1 cellular context compared by ENCODE assay signal in the genomic region with DNA sequence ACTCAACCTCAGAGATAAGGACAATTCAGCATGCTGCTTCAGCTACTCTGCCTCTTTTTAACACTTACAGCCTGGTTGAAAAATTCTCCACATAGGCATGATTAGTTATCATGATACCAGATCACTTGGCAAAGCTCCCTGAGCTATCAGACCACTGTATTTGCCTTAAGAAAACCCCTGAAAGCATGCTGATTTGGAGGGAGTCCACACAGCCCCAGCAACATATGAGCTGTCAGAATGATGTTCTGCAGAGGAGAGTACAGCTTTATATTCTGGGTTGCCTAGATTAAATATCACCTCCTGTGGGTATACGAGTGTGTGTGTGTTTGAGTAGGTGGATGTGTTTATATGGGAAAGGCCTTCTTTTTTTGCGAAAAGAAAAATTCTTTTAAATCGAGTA.
TF ChIP-seq lines count a peak whose summit lies in the region.

No MANE protein-coding gene starts in this region.

TF ChIP-seq in SK-N-SH, 30 proteins besides CTCF, POLR2A, EP300 and RAD21 (continued from another document):
- TF ChIP-seq TCF12 (IDR thresholded peaks at IDR 0.05), result peak; percentile 66
- peak; percentile 93 for TF ChIP-seq MXI1 (IDR thresholded peaks at IDR 0.05; ENCODE audit: low read depth, low read length)
- TF ChIP-seq, protein P1, sequence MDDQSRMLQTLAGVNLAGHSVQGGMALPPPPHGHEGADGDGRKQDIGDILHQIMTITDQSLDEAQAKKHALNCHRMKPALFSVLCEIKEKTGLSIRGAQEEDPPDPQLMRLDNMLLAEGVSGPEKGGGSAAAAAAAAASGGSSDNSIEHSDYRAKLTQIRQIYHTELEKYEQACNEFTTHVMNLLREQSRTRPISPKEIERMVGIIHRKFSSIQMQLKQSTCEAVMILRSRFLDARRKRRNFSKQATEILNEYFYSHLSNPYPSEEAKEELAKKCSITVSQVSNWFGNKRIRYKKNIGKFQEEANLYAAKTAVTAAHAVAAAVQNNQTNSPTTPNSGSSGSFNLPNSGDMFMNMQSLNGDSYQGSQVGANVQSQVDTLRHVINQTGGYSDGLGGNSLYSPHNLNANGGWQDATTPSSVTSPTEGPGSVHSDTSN (IDR thresholded peaks at IDR 0.05), result peak; percentile 28; the same call in 1 of the 2 replicates
- peak; percentile 53; the same call in 1 of the 2 replicates for TF ChIP-seq POLR2AphosphoS5 (IDR thresholded peaks at IDR 0.05; ENCODE audit: low read depth, low read length)
- TF ChIP-seq TEAD4 (IDR thresholded peaks at IDR 0.05; ENCODE audit: borderline replicate concordance, insufficient read depth), result 0 out of 2 replicates have a peak, but pooled peaks have one; percentile 38
- no peak for TF ChIP-seq SIN3A (IDR thresholded peaks at IDR 0.05; ENCODE audit: borderline replicate concordance, low read depth, low read length)
